Comparison of ENCODE assay signal across 1 cellular context in the genomic region with DNA sequence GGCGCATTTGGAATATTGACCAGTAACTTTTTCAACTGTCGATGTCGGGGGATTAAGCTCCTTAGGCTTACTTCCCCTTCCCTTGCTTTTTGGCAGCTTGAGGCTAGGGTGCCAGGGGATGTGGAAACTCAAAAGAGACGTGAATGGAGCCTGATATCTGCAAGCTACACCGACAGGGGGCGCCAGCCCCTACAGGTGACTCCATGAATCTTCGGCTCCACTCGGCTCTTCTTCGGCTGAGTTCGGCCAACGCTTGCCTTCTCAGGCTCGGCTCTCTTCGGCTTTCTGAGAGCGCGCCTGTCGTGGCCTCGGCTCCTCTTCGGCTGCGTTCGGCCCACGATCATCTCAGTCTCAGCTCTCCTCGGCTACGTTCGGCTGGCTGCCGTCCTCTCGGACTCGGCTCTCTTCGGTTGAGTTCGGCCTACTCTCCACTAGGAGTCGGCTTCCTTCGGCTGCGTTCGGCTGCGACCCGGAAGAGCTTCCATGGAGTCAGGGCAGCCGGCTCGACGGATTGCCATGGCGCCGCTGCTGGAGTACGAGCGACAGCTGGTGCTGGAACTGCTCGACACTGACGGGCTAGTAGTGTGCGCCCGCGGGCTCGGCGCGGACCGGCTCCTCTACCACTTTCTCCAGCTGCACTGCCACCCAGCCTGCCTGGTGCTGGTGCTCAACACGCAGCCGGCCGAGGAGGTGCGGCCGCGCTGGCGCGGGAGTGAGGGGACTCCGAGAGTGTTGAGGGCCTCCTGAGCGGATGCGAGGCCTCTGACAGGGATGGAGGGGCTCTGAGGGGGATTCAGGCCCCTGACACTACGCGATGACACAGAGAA.
A peak's percentile ranks its signal among the peaks of the same experiment; 100 is the strongest.
TF ChIP-seq lines count a peak whose summit lies in the region.

A gene (plus strand): TSS at position 472 of the 827 bp plus-strand sequence. CDS start 12 bp downstream, at position 484.

TF ChIP-seq in HepG2, 621 proteins besides CTCF, POLR2A, EP300 and RAD21 (continued from another document and continues in another):
- TF ChIP-seq, protein P1, sequence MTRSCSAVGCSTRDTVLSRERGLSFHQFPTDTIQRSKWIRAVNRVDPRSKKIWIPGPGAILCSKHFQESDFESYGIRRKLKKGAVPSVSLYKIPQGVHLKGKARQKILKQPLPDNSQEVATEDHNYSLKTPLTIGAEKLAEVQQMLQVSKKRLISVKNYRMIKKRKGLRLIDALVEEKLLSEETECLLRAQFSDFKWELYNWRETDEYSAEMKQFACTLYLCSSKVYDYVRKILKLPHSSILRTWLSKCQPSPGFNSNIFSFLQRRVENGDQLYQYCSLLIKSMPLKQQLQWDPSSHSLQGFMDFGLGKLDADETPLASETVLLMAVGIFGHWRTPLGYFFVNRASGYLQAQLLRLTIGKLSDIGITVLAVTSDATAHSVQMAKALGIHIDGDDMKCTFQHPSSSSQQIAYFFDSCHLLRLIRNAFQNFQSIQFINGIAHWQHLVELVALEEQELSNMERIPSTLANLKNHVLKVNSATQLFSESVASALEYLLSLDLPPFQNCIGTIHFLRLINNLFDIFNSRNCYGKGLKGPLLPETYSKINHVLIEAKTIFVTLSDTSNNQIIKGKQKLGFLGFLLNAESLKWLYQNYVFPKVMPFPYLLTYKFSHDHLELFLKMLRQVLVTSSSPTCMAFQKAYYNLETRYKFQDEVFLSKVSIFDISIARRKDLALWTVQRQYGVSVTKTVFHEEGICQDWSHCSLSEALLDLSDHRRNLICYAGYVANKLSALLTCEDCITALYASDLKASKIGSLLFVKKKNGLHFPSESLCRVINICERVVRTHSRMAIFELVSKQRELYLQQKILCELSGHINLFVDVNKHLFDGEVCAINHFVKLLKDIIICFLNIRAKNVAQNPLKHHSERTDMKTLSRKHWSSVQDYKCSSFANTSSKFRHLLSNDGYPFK (CRISPR knock-in tag; IDR thresholded peaks at IDR 0.05; ENCODE audit: borderline replicate concordance) = peak; percentile 96
- TF ChIP-seq, protein P2, sequence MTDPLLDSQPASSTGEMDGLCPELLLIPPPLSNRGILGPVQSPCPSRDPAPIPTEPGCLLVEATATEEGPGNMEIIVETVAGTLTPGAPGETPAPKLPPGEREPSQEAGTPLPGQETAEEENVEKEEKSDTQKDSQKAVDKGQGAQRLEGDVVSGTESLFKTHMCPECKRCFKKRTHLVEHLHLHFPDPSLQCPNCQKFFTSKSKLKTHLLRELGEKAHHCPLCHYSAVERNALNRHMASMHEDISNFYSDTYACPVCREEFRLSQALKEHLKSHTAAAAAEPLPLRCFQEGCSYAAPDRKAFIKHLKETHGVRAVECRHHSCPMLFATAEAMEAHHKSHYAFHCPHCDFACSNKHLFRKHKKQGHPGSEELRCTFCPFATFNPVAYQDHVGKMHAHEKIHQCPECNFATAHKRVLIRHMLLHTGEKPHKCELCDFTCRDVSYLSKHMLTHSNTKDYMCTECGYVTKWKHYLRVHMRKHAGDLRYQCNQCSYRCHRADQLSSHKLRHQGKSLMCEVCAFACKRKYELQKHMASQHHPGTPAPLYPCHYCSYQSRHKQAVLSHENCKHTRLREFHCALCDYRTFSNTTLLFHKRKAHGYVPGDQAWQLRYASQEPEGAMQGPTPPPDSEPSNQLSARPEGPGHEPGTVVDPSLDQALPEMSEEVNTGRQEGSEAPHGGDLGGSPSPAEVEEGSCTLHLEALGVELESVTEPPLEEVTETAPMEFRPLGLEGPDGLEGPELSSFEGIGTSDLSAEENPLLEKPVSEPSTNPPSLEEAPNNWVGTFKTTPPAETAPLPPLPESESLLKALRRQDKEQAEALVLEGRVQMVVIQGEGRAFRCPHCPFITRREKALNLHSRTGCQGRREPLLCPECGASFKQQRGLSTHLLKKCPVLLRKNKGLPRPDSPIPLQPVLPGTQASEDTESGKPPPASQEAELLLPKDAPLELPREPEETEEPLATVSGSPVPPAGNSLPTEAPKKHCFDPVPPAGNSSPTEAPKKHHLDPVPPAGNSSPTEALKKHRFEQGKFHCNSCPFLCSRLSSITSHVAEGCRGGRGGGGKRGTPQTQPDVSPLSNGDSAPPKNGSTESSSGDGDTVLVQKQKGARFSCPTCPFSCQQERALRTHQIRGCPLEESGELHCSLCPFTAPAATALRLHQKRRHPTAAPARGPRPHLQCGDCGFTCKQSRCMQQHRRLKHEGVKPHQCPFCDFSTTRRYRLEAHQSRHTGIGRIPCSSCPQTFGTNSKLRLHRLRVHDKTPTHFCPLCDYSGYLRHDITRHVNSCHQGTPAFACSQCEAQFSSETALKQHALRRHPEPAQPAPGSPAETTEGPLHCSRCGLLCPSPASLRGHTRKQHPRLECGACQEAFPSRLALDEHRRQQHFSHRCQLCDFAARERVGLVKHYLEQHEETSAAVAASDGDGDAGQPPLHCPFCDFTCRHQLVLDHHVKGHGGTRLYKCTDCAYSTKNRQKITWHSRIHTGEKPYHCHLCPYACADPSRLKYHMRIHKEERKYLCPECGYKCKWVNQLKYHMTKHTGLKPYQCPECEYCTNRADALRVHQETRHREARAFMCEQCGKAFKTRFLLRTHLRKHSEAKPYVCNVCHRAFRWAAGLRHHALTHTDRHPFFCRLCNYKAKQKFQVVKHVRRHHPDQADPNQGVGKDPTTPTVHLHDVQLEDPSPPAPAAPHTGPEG (CRISPR knock-in tag; IDR thresholded peaks at IDR 0.05) = peak; percentile 84; the same call in 1 of the 2 replicates
- TF ChIP-seq, protein P3, sequence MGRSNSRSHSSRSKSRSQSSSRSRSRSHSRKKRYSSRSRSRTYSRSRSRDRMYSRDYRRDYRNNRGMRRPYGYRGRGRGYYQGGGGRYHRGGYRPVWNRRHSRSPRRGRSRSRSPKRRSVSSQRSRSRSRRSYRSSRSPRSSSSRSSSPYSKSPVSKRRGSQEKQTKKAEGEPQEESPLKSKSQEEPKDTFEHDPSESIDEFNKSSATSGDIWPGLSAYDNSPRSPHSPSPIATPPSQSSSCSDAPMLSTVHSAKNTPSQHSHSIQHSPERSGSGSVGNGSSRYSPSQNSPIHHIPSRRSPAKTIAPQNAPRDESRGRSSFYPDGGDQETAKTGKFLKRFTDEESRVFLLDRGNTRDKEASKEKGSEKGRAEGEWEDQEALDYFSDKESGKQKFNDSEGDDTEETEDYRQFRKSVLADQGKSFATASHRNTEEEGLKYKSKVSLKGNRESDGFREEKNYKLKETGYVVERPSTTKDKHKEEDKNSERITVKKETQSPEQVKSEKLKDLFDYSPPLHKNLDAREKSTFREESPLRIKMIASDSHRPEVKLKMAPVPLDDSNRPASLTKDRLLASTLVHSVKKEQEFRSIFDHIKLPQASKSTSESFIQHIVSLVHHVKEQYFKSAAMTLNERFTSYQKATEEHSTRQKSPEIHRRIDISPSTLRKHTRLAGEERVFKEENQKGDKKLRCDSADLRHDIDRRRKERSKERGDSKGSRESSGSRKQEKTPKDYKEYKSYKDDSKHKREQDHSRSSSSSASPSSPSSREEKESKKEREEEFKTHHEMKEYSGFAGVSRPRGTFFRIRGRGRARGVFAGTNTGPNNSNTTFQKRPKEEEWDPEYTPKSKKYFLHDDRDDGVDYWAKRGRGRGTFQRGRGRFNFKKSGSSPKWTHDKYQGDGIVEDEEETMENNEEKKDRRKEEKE (IDR thresholded peaks at IDR 0.05) = no peak
- TF ChIP-seq MTF1 (CRISPR knock-in tag; IDR thresholded peaks at IDR 0.05) (peak; percentile 66; the same call in 1 of the 2 replicates), POGZ (CRISPR knock-in tag; IDR thresholded peaks at IDR 0.05) (peak; percentile 72), XBP1 (CRISPR knock-in tag; IDR thresholded peaks at IDR 0.05) (no peak; the same call in 1 of the 2 replicates), ZNF589 (CRISPR knock-in tag; conservative IDR thresholded peaks at IDR 0.05) (0 out of 2 replicates have a peak, but pooled peaks have one; percentile 74), ZBTB1 (CRISPR knock-in tag; IDR thresholded peaks at IDR 0.05; ENCODE audit: borderline replicate concordance) (0 out of 2 replicates have a peak, but pooled peaks have one; percentile 77)
- TF ChIP-seq, protein P4, sequence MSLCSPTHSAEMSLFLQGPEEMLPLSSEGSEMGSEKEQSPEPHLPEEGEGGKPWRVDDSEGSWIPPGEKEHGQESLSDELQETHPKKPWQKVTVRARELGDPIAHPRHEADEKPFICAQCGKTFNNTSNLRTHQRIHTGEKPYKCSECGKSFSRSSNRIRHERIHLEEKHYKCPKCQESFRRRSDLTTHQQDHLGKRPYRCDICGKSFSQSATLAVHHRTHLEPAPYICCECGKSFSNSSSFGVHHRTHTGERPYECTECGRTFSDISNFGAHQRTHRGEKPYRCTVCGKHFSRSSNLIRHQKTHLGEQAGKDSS (CRISPR knock-in tag; IDR thresholded peaks at IDR 0.05; ENCODE audit: borderline replicate concordance, low read depth) = peak; percentile 83; the same call in 1 of the 2 replicates
- TF ChIP-seq, protein P5, sequence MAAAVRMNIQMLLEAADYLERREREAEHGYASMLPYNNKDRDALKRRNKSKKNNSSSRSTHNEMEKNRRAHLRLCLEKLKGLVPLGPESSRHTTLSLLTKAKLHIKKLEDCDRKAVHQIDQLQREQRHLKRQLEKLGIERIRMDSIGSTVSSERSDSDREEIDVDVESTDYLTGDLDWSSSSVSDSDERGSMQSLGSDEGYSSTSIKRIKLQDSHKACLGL (CRISPR knock-in tag; IDR thresholded peaks at IDR 0.05) = peak; percentile 94; the same call in 1 of the 2 replicates
- TF ChIP-seq, protein P6, sequence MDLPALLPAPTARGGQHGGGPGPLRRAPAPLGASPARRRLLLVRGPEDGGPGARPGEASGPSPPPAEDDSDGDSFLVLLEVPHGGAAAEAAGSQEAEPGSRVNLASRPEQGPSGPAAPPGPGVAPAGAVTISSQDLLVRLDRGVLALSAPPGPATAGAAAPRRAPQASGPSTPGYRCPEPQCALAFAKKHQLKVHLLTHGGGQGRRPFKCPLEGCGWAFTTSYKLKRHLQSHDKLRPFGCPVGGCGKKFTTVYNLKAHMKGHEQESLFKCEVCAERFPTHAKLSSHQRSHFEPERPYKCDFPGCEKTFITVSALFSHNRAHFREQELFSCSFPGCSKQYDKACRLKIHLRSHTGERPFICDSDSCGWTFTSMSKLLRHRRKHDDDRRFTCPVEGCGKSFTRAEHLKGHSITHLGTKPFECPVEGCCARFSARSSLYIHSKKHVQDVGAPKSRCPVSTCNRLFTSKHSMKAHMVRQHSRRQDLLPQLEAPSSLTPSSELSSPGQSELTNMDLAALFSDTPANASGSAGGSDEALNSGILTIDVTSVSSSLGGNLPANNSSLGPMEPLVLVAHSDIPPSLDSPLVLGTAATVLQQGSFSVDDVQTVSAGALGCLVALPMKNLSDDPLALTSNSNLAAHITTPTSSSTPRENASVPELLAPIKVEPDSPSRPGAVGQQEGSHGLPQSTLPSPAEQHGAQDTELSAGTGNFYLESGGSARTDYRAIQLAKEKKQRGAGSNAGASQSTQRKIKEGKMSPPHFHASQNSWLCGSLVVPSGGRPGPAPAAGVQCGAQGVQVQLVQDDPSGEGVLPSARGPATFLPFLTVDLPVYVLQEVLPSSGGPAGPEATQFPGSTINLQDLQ (CRISPR knock-in tag; IDR thresholded peaks at IDR 0.05) = no peak
- TF ChIP-seq, protein P7, sequence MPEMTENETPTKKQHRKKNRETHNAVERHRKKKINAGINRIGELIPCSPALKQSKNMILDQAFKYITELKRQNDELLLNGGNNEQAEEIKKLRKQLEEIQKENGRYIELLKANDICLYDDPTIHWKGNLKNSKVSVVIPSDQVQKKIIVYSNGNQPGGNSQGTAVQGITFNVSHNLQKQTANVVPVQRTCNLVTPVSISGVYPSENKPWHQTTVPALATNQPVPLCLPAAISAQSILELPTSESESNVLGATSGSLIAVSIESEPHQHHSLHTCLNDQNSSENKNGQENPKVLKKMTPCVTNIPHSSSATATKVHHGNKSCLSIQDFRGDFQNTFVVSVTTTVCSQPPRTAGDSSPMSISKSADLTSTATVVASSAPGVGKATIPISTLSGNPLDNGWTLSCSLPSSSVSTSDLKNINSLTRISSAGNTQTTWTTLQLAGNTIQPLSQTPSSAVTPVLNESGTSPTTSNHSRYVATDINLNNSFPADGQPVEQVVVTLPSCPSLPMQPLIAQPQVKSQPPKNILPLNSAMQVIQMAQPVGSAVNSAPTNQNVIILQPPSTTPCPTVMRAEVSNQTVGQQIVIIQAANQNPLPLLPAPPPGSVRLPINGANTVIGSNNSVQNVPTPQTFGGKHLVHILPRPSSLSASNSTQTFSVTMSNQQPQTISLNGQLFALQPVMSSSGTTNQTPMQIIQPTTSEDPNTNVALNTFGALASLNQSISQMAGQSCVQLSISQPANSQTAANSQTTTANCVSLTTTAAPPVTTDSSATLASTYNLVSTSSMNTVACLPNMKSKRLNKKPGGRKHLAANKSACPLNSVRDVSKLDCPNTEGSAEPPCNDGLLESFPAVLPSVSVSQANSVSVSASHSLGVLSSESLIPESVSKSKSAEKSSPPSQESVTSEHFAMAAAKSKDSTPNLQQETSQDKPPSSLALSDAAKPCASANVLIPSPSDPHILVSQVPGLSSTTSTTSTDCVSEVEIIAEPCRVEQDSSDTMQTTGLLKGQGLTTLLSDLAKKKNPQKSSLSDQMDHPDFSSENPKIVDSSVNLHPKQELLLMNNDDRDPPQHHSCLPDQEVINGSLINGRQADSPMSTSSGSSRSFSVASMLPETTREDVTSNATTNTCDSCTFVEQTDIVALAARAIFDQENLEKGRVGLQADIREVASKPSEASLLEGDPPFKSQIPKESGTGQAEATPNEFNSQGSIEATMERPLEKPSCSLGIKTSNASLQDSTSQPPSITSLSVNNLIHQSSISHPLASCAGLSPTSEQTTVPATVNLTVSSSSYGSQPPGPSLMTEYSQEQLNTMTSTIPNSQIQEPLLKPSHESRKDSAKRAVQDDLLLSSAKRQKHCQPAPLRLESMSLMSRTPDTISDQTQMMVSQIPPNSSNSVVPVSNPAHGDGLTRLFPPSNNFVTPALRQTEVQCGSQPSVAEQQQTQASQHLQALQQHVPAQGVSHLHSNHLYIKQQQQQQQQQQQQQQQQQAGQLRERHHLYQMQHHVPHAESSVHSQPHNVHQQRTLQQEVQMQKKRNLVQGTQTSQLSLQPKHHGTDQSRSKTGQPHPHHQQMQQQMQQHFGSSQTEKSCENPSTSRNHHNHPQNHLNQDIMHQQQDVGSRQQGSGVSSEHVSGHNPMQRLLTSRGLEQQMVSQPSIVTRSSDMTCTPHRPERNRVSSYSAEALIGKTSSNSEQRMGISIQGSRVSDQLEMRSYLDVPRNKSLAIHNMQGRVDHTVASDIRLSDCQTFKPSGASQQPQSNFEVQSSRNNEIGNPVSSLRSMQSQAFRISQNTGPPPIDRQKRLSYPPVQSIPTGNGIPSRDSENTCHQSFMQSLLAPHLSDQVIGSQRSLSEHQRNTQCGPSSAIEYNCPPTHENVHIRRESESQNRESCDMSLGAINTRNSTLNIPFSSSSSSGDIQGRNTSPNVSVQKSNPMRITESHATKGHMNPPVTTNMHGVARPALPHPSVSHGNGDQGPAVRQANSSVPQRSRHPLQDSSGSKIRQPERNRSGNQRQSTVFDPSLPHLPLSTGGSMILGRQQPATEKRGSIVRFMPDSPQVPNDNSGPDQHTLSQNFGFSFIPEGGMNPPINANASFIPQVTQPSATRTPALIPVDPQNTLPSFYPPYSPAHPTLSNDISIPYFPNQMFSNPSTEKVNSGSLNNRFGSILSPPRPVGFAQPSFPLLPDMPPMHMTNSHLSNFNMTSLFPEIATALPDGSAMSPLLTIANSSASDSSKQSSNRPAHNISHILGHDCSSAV (CRISPR knock-in tag; IDR thresholded peaks at IDR 0.05; ENCODE audit: borderline replicate concordance) = no peak
